ENCODE assay signal across 7 cellular contexts in genomic region chr20:22402990-22403859, GRCh38.
DNase-seq lines count a peak whose midpoint lies in the region; ATAC-seq and TF ChIP-seq lines count a peak whose summit lies in the region.

No MANE protein-coding gene starts in this region.

- H3K4me1 ChIP-seq in HUES48 (ENCODE audit: control insufficient read depth, insufficient read depth, low read length) (peaks cover 31% of the 10 kb centered on the region), RWPE2 (ENCODE audit: insufficient read depth, poor library complexity, severe bottlenecking) (peaks cover 13% of the 10 kb centered on the region)

- H3K27me3 ChIP-seq in HUES48 (ENCODE audit: control insufficient read depth, insufficient read depth, low read length) (peaks cover 40% of the 10 kb centered on the region), RWPE2 (ENCODE audit: insufficient read depth, poor library complexity, severe bottlenecking) (no peaks in the 10 kb centered on the region)

- peak; percentile 61 for ATAC-seq in RWPE2 (ENCODE audit: low read depth)
- ATAC-seq in GM19463 (IDR thresholded peaks at IDR 0.05; ENCODE audit: unreplicated experiment), result no peak
- ATAC-seq in HG02623 (IDR thresholded peaks at IDR 0.05; ENCODE audit: unreplicated experiment), result no peak

- H3K9me3 ChIP-seq in HUES48 (ENCODE audit: control insufficient read depth, insufficient read depth, low read length), result no peaks in the 10 kb centered on the region
- H3K9me3 ChIP-seq in RWPE2 (ENCODE audit: severe bottlenecking), result no peaks in the 10 kb centered on the region

- no peaks in the 10 kb centered on the region for H3K36me3 Mint-ChIP-seq in immature natural killer cell

- DNase-seq in RWPE2 (ENCODE audit: low spot score) (no peak), immature natural killer cell (peak in 1 of 3 donors; percentile 10), Kasumi-1 (lab: John Stamatoyannopoulos, UW) (no peak)

- peaks cover 20 to 39% of the 10 kb centered on the region in 2 donors for H3K4me1 Mint-ChIP-seq in immature natural killer cell

- no peaks in the 10 kb centered on the region for H3K36me3 ChIP-seq in HUES48 (ENCODE audit: control insufficient read depth, insufficient read depth, low read length)
- no peaks in the 10 kb centered on the region for H3K36me3 ChIP-seq in RWPE2 (ENCODE audit: low read depth)

- peak overlapping the region; percentile 76 to 93 (median 78) for H3K4me3 Mint-ChIP-seq in immature natural killer cell

- H3K27me3 Mint-ChIP-seq in immature natural killer cell (ENCODE audit: low read depth in 3 of 3), result peaks cover 0 to 2% (median 0%) of the 10 kb centered on the region in 3 donors

- H3K4me3 ChIP-seq in HUES48 (ENCODE audit: low read depth, low read length) (peak overlapping the region; percentile 37), RWPE2 (ENCODE audit: severe bottlenecking) (no peak overlapping the region), skin epidermis (peak overlapping the region in 5 of 7 experiments; percentile 3 to 16 (median 13))

- no peak for TF ChIP-seq CTCF in RWPE2 (IDR thresholded peaks at IDR 0.05; ENCODE audit: poor library complexity, severe bottlenecking)

- no peak overlapping the region for H3K9ac ChIP-seq in HUES48 (ENCODE audit: low read depth, low read length)

- H3K27ac ChIP-seq in HUES48 (ENCODE audit: low read depth, low read length) (peak overlapping the region; percentile 11), RWPE2 (ENCODE audit: poor library complexity, severe bottlenecking) (peak overlapping the region; percentile 11), skin epidermis (peak overlapping the region in 2 of 21 experiments; percentile 13 to 22)

- peaks cover 0 to 4% (median 0%) of the 10 kb centered on the region in 6 donors for H3K9me3 Mint-ChIP-seq in immature natural killer cell

- H3K27ac Mint-ChIP-seq in immature natural killer cell, result peak overlapping the region in 5 of 6 donors; percentile 9 to 89 (median 65)
